Comparison of ENCODE assay signal across 8 cellular contexts in the genomic region with DNA sequence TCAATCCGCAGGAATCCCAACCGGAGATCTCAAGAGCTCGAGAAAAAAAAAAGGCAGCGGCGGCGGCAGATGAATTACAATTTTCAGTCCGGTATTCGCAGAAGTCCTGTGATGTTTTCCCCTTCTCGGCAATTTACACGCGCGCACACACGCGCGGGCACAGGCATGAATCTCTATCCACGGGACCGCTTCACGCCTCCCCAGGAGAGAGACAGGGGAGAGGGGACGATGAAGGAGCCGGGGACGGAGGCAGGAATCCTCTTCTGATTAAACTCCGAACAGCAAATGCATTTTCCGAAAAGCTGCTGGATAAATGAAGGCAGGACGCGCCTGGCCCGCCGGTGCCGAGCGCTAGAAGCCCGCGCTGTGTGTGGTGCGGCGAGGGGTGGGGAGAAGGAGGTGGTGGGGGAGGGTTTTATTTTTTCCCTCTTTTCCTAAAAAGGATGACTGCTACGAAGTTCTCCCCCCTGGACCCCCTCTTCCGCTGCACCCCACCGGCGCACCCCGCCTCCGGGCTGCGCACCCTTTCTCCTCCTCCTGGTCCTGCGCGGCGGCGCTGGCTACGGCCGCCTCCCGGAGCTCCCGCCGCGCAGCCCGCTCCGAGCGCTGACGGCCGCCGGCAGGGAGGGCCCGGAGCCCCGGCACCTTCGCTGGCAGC. TPM values are rescaled to one million over a fixed set of nuclear protein-coding genes. Genes with fewer than 3 reads are reported as not detected.
DNase-seq lines count a peak whose midpoint lies in the region; ATAC-seq and TF ChIP-seq lines count a peak whose summit lies in the region.

A gene (minus strand): TSS at position 387 of the 658 bp plus-strand sequence.

- H3K9me3 Mint-ChIP-seq in activated CD8-positive, alpha-beta memory T cell treated with anti-CD3 and anti-CD28 coated beads, Interleukin-2, amount 10 ng/mL, durations not matched to agents 7 days and 5 days (ENCODE audit: low read depth) = no peaks in the 10 kb centered on the region
- peaks cover 0 to 2% (median 0%) of the 10 kb centered on the region in 11 donors for H3K9me3 Mint-ChIP-seq in naive thymus-derived CD4-positive, alpha-beta T cell

- POLR2A ChIA-PET in naive thymus-derived CD4-positive, alpha-beta T cell (lab: Charles Lee) = interaction anchor here (0.6 to 3.7 kb wide), 22 partner anchors 11 to 302 kb away, joined by 3 to 75 read pairs (median 6); no protein-coding TSS in a partner anchor

- no peaks in the 10 kb centered on the region for H3K9me3 ChIP-seq in naive thymus-derived CD4-positive, alpha-beta T cell (ENCODE audit: control insufficient read depth in 2 of 3, low read length in 3 of 3)
- H3K9me3 ChIP-seq in uterus = no peaks in the 10 kb centered on the region

- peak in 1 of 2 donors; percentile 34 for TF ChIP-seq POLR2A in uterus (IDR thresholded peaks at IDR 0.05)

- peaks cover 19 to 20% of the 10 kb centered on the region in 2 donors for H3K4me1 ChIP-seq in naive thymus-derived CD4-positive, alpha-beta T cell (ENCODE audit: control insufficient read depth in 2 of 2, insufficient read depth in 2 of 2, low read length in 2 of 2)
- no peaks in the 10 kb centered on the region for H3K4me1 ChIP-seq in uterus

- no peaks in the 10 kb centered on the region for H3K27me3 Mint-ChIP-seq in activated CD8-positive, alpha-beta memory T cell treated with anti-CD3 and anti-CD28 coated beads, Interleukin-2, amount 10 ng/mL, durations not matched to agents 7 days and 5 days
- no peaks in the 10 kb centered on the region for H3K27me3 Mint-ChIP-seq in naive thymus-derived CD4-positive, alpha-beta T cell

- H3K4me3 Mint-ChIP-seq in activated CD8-positive, alpha-beta memory T cell treated with anti-CD3 and anti-CD28 coated beads, Interleukin-2, amount 10 ng/mL, durations not matched to agents 7 days and 5 days = peak within 1 kb of the TSS; percentile 100
- peak within 1 kb of the TSS; percentile 92 to 100 (median 99) for H3K4me3 Mint-ChIP-seq in naive thymus-derived CD4-positive, alpha-beta T cell

- H3K27ac Mint-ChIP-seq in activated CD8-positive, alpha-beta memory T cell treated with anti-CD3 and anti-CD28 coated beads, Interleukin-2, amount 10 ng/mL, durations not matched to agents 7 days and 5 days = peak within 1 kb of the TSS; percentile 91
- peak within 1 kb of the TSS; percentile 94 to 98 (median 97) for H3K27ac Mint-ChIP-seq in naive thymus-derived CD4-positive, alpha-beta T cell

- peak within 1 kb of the TSS; percentile 94 for H3K27ac ChIP-seq in naive thymus-derived CD4-positive, alpha-beta T cell (ENCODE audit: low read depth, low read length)
- peak within 1 kb of the TSS; percentile 89 to 98 for H3K27ac ChIP-seq in uterus

- no peaks in the 10 kb centered on the region for H3K27me3 ChIP-seq in naive thymus-derived CD4-positive, alpha-beta T cell (ENCODE audit: control insufficient read depth in 2 of 2, insufficient read depth in 2 of 2, low read length in 2 of 2)
- H3K27me3 ChIP-seq in uterus = no peaks in the 10 kb centered on the region

- H3K36me3 Mint-ChIP-seq in activated CD8-positive, alpha-beta memory T cell treated with anti-CD3 and anti-CD28 coated beads, Interleukin-2, amount 10 ng/mL, durations not matched to agents 7 days and 5 days = peaks cover 45% of the 10 kb centered on the region
- H3K36me3 Mint-ChIP-seq in naive thymus-derived CD4-positive, alpha-beta T cell = peaks cover 0 to 40% (median 7%) of the 10 kb centered on the region in 5 donors

- DNase-seq in DMS 273 (lab: John Stamatoyannopoulos, UW; ENCODE audit: unreplicated experiment) (peak; percentile 83), DMS 273 treated with DMSO at 0.1 percent for 48 hours (lab: John Stamatoyannopoulos, UW) (no peak), HCEC 1CT (peak; percentile 45), NCI-H1092 treated with DMSO at 0.1 percent for 48 hours (lab: John Stamatoyannopoulos, UW) (peak; percentile 81), fibroblast of mammary gland (ENCODE audit: low read depth) (peak; percentile 36), uterus (peak in 1 of 2 donors; percentile 58)
- DNase-seq in activated CD8-positive, alpha-beta memory T cell treated with anti-CD3 and anti-CD28 coated beads, Interleukin-2, amount 10 ng/mL, durations not matched to agents 7 days and 5 days = peak; percentile 75
- peak in 4 of 9 donors; percentile 48 to 61 (median 60) for DNase-seq in naive thymus-derived CD4-positive, alpha-beta T cell

- no peak for TF ChIP-seq CTCF in fibroblast of mammary gland (conservative IDR thresholded peaks at IDR 0.05; ENCODE audit: control insufficient read depth, insufficient read depth, low read depth, low read length)
- no peak for TF ChIP-seq CTCF in uterus (IDR thresholded peaks at IDR 0.05)

- peak; percentile 46 for ATAC-seq in activated CD8-positive, alpha-beta memory T cell treated with anti-CD3 and anti-CD28 coated beads, Interleukin-2, amount 10 ng/mL, durations not matched to agents 7 days and 5 days
- ATAC-seq in naive thymus-derived CD4-positive, alpha-beta T cell = no peak

- intact Hi-C loops in naive thymus-derived CD4-positive, alpha-beta T cell (cut with micrococcal nuclease) = loop anchor here (1.0 to 5.0 kb wide), 12 partner anchors 47 to 1133 kb away; a partner anchor contains a TSS
- intact Hi-C loops in uterus (cut with DNase I; ENCODE audit: low total_unique reads) = loop anchor here (5.0 to 10.0 kb wide), 3 partner anchors 75 to 292 kb away; no protein-coding TSS in a partner anchor

- peak within 1 kb of the TSS; percentile 79 for H3K4me3 ChIP-seq in fibroblast of mammary gland (ENCODE audit: control insufficient read depth, low read depth, low read length)
- peak within 1 kb of the TSS; percentile 94 for H3K4me3 ChIP-seq in naive thymus-derived CD4-positive, alpha-beta T cell (ENCODE audit: low read length)
- peak within 1 kb of the TSS; percentile 76 to 90 for H3K4me3 ChIP-seq in uterus

- CTCF ChIA-PET in activated CD8-positive, alpha-beta memory T cell treated with anti-CD3 and anti-CD28 coated beads, Interleukin-2, amount 10 ng/mL, durations not matched to agents 7 days and 5 days (lab: Charles Lee) = interaction anchor here (0.8 to 3.9 kb wide), 22 partner anchors 12 to 302 kb away, joined by 3 to 83 read pairs (median 14); no protein-coding TSS in a partner anchor
- CTCF ChIA-PET in naive thymus-derived CD4-positive, alpha-beta T cell (lab: Charles Lee) = interaction anchor here (0.8 to 3.8 kb wide), 12 partner anchors 28 to 303 kb away, joined by 3 to 51 read pairs (median 14); no protein-coding TSS in a partner anchor

- peaks cover 30% of the 10 kb centered on the region for H3K4me1 Mint-ChIP-seq in activated CD8-positive, alpha-beta memory T cell treated with anti-CD3 and anti-CD28 coated beads, Interleukin-2, amount 10 ng/mL, durations not matched to agents 7 days and 5 days
- peaks cover 23 to 52% (median 43%) of the 10 kb centered on the region in 7 donors for H3K4me1 Mint-ChIP-seq in naive thymus-derived CD4-positive, alpha-beta T cell

- H3K36me3 ChIP-seq in naive thymus-derived CD4-positive, alpha-beta T cell (ENCODE audit: control insufficient read depth in 2 of 3, insufficient read depth in 3 of 3, low read length in 3 of 3) = peaks cover 0 to 6% (median 0%) of the 10 kb centered on the region in 3 experiments
- no peaks in the 10 kb centered on the region for H3K36me3 ChIP-seq in uterus

RNA-seq across cellular contexts. Expression of the gene that starts here (rescaled TPM):
- 100 to 1,000 TPM; 118 to 143 TPM for total RNA-seq in activated CD8-positive, alpha-beta memory T cell treated with anti-CD3 and anti-CD28 coated beads, Interleukin-2, amount 10 ng/mL, durations not matched to agents 7 days and 5 days
- total RNA-seq in naive thymus-derived CD4-positive, alpha-beta T cell = 100 to 1,000 TPM in 3 of 5 experiments, 10 to 100 TPM in 2; 38.3 to 154 (median 126) TPM
- polyA plus RNA-seq in naive thymus-derived CD4-positive, alpha-beta T cell = 10 to 100 TPM; 32.7 to 39.6 TPM
- total RNA-seq in uterus = 10 to 100 TPM; 16.1 to 61.1 (median 36.9) TPM
